ENCODE assay signal across 8 cellular contexts in the genomic region with DNA sequence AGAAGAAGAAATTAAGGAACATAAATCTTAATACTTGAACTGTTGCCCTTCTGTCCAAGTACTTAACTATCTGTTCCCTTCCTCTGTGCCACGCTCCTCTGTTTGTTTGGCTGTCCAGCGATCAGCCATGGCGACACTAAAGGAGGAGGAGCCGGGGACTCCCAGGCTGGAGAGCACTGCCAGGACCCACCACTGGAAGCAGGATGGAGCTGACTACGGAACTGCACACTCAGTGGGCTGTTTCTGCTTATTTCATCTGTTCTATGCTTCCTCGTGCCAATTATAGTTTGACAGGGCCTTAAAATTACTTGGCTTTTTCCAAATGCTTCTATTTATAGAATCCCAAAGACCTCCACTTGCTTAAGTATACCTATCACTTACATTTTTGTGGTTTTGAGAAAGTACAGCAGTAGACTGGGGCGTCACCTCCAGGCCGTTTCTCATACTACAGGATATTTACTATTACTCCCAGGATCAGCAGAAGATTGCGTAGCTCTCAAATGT. TPM values are rescaled to one million over a fixed set of nuclear protein-coding genes. Genes with fewer than 3 reads are reported as not detected.
DNase-seq lines count a peak whose midpoint lies in the region; ATAC-seq and TF ChIP-seq lines count a peak whose summit lies in the region.

No MANE protein-coding gene starts in this region.

- DNase-seq in stimulated activated naive CD8-positive, alpha-beta T cell treated with anti-CD3 and anti-CD28 coated beads, Interleukin-15, Interleukin-2, amounts not matched to agents 100 U/mL and 50 U/mL, for 24 hours = no peak
- peak; percentile 30 for DNase-seq in OCI-LY7 (ENCODE audit: low spot score)
- peak; percentile 47 to 55 for DNase-seq in dermis microvascular lymphatic vessel endothelial cell (ENCODE audit: low read depth in 2 of 2)
- DNase-seq in naive thymus-derived CD4-positive, alpha-beta T cell = no peak
- no peak for DNase-seq in lower leg skin (ENCODE audit: low spot score in 2 of 2)
- no peak for DNase-seq in 8988T

- CTCF ChIA-PET in OCI-LY7 (lab: Charles Lee; ENCODE audit: unreplicated experiment) = no interaction called here
- CTCF ChIA-PET in naive thymus-derived CD4-positive, alpha-beta T cell (lab: Charles Lee) = interaction anchor here (0.6 kb wide), 1 partner anchor 305 kb away, joined by 3 read pairs; no protein-coding TSS in a partner anchor

- no peak overlapping the region for H3K4me2 ChIP-seq in OCI-LY7 (ENCODE audit: low read length)

- BruUV-seq in OCI-LY7 (replicated peaks; lab: Mats Ljungman, UMichigan) = no TSS peak

- no peaks in the 10 kb centered on the region for H3K9me2 ChIP-seq in OCI-LY7 (ENCODE audit: insufficient read depth, low read length)

- H3K4me1 ChIP-seq in OCI-LY7 (ENCODE audit: insufficient read depth, low read length, poor library complexity, severe bottlenecking) = peaks cover 17% of the 10 kb centered on the region
- peaks cover 0 to 17% of the 10 kb centered on the region in 2 donors for H3K4me1 ChIP-seq in naive thymus-derived CD4-positive, alpha-beta T cell (ENCODE audit: control insufficient read depth in 2 of 2, insufficient read depth in 2 of 2, low read length in 2 of 2)

- no peak for TF ChIP-seq POLR2A in lower leg skin (IDR thresholded peaks at IDR 0.05)

- H3K4me3 Mint-ChIP-seq in stimulated activated naive CD8-positive, alpha-beta T cell treated with anti-CD3 and anti-CD28 coated beads, Interleukin-15, Interleukin-2, amounts not matched to agents 100 ng/mL and 50 ng/mL, for 24 hours = no peak overlapping the region
- no peak overlapping the region for H3K4me3 Mint-ChIP-seq in naive thymus-derived CD4-positive, alpha-beta T cell

- H2AFZ ChIP-seq in OCI-LY7 (ENCODE audit: low read length) = no peak overlapping the region

- peaks cover 98% of the 10 kb centered on the region for H3K36me3 ChIP-seq in OCI-LY7 (ENCODE audit: insufficient read depth, low read length)
- H3K36me3 ChIP-seq in naive thymus-derived CD4-positive, alpha-beta T cell (ENCODE audit: control insufficient read depth in 2 of 3, insufficient read depth in 3 of 3, low read length in 3 of 3) = peaks cover 0 to 11% (median 3%) of the 10 kb centered on the region in 3 experiments

- H3K27ac Mint-ChIP-seq in stimulated activated naive CD8-positive, alpha-beta T cell treated with anti-CD3 and anti-CD28 coated beads, Interleukin-15, Interleukin-2, amounts not matched to agents 100 ng/mL and 50 ng/mL, for 24 hours = peak overlapping the region; percentile 22
- peak overlapping the region in 2 of 9 donors; percentile 24 to 60 for H3K27ac Mint-ChIP-seq in naive thymus-derived CD4-positive, alpha-beta T cell

- no peak for ATAC-seq in stimulated activated naive CD8-positive, alpha-beta T cell treated with anti-CD3 and anti-CD28 coated beads, Interleukin-15, Interleukin-2, amounts not matched to agents 100 U/mL and 50 U/mL, for 24 hours
- ATAC-seq in naive thymus-derived CD4-positive, alpha-beta T cell = peak; percentile 73
- ATAC-seq in HG02798 (IDR thresholded peaks at IDR 0.05; ENCODE audit: poor library complexity, unreplicated experiment) = no peak

- WGBS in lower leg skin, 2 donors = 49 to 64% methylated on average over 9 of the region's 9 CpGs

- H4K20me1 ChIP-seq in OCI-LY7 (ENCODE audit: insufficient read depth, low read length) = no peaks in the 10 kb centered on the region

- peaks cover 90% of the 10 kb centered on the region for H3K36me3 Mint-ChIP-seq in stimulated activated naive CD8-positive, alpha-beta T cell treated with anti-CD3 and anti-CD28 coated beads, Interleukin-15, Interleukin-2, amounts not matched to agents 100 ng/mL and 50 ng/mL, for 24 hours (ENCODE audit: low read depth)
- peaks cover 0 to 84% (median 22%) of the 10 kb centered on the region in 5 donors for H3K36me3 Mint-ChIP-seq in naive thymus-derived CD4-positive, alpha-beta T cell

- H3K79me2 ChIP-seq in OCI-LY7 (ENCODE audit: insufficient read depth, low read depth, low read length) = peaks cover 10% of the 10 kb centered on the region; the same call in 1 of the 2 replicates

- H3K9me3 Mint-ChIP-seq in stimulated activated naive CD8-positive, alpha-beta T cell treated with anti-CD3 and anti-CD28 coated beads, Interleukin-15, Interleukin-2, amounts not matched to agents 100 ng/mL and 50 ng/mL, for 24 hours = no peaks in the 10 kb centered on the region
- H3K9me3 Mint-ChIP-seq in naive thymus-derived CD4-positive, alpha-beta T cell = peaks cover 0 to 5% (median 0%) of the 10 kb centered on the region in 11 donors

- no peaks in the 10 kb centered on the region for H3K27me3 ChIP-seq in naive thymus-derived CD4-positive, alpha-beta T cell (ENCODE audit: control insufficient read depth in 2 of 2, insufficient read depth in 2 of 2, low read length in 2 of 2)

- H3K4me3 ChIP-seq in OCI-LY7 (ENCODE audit: low read depth, low read length, poor library complexity, severe bottlenecking) (no peak overlapping the region), lower leg skin (ENCODE audit: low read depth, poor library complexity, severe bottlenecking) (no peak overlapping the region)
- no peak overlapping the region for H3K4me3 ChIP-seq in naive thymus-derived CD4-positive, alpha-beta T cell (ENCODE audit: low read length)

- H3K27ac ChIP-seq in OCI-LY7 (ENCODE audit: low read depth, low read length, poor library complexity, severe bottlenecking) = no peak overlapping the region
- H3K27ac ChIP-seq in naive thymus-derived CD4-positive, alpha-beta T cell (ENCODE audit: low read depth, low read length) = no peak overlapping the region

- peaks cover 68% of the 10 kb centered on the region for H3K4me1 Mint-ChIP-seq in stimulated activated naive CD8-positive, alpha-beta T cell treated with anti-CD3 and anti-CD28 coated beads, Interleukin-15, Interleukin-2, amounts not matched to agents 100 ng/mL and 50 ng/mL, for 24 hours (ENCODE audit: low read depth)
- H3K4me1 Mint-ChIP-seq in naive thymus-derived CD4-positive, alpha-beta T cell = peaks cover 12 to 73% (median 31%) of the 10 kb centered on the region in 7 donors

- intact Hi-C loops in OCI-LY7 (cut with micrococcal nuclease; ENCODE audit: unreplicated experiment) (no loop called here), lower leg skin (cut with DNase I; ENCODE audit: low total_unique reads) (no loop called here)
- intact Hi-C loops in naive thymus-derived CD4-positive, alpha-beta T cell (cut with micrococcal nuclease) = loop anchor here in 1 of 2 donors (1.0 kb wide), 1 partner anchor 220 kb away; no protein-coding TSS in a partner anchor

- POLR2A ChIA-PET in OCI-LY7 (lab: Charles Lee) = interaction anchor here (0.7 to 11.2 kb wide), 3 partner anchors 13 to 109 kb away, joined by 3 to 95 read pairs (median 3); partner anchors contain the start of gene IRF4
- POLR2A ChIA-PET in naive thymus-derived CD4-positive, alpha-beta T cell (lab: Charles Lee) = interaction anchor here (0.9 to 1.1 kb wide), 2 partner anchors 10 to 30 kb away, joined by 3 read pairs; no protein-coding TSS in a partner anchor

- TF ChIP-seq CTCF in OCI-LY7 (conservative IDR thresholded peaks at IDR 0.05; ENCODE audit: low read length) (peak; percentile 82), lower leg skin (IDR thresholded peaks at IDR 0.05) (no peak)

- H3K9me3 ChIP-seq in OCI-LY7 (ENCODE audit: low read length) = no peaks in the 10 kb centered on the region
- no peaks in the 10 kb centered on the region for H3K9me3 ChIP-seq in naive thymus-derived CD4-positive, alpha-beta T cell (ENCODE audit: control insufficient read depth in 2 of 3, low read length in 3 of 3)

- no peaks in the 10 kb centered on the region for H3K27me3 Mint-ChIP-seq in stimulated activated naive CD8-positive, alpha-beta T cell treated with anti-CD3 and anti-CD28 coated beads, Interleukin-15, Interleukin-2, amounts not matched to agents 100 ng/mL and 50 ng/mL, for 24 hours
- no peaks in the 10 kb centered on the region for H3K27me3 Mint-ChIP-seq in naive thymus-derived CD4-positive, alpha-beta T cell

RNA-seq across cellular contexts. Expression of gene IRF4, which starts 17.1 kb away (rescaled TPM):
- 143 and 189 TPM in 2 replicates for total RNA-seq in OCI-LY7 (2014; rRNA removed; shearing (Covaris generic))
- total RNA-seq in OCI-LY7 (2022) (281 and 291 TPM in 2 replicates), dermis microvascular lymphatic vessel endothelial cell (under 0.01 TPM in 1 of 2 replicates, not detected in the other), lower leg skin (10 to 100 TPM in 1 of 4 donors, 1 to 10 TPM in 3; 6.6 to 21.2 (median 8.8) TPM)
- total RNA-seq in naive thymus-derived CD4-positive, alpha-beta T cell = 100 to 1,000 TPM in 1 of 5 experiments, 10 to 100 TPM in 4; 11.8 to 175 (median 27.1) TPM
- polyA plus RNA-seq in naive thymus-derived CD4-positive, alpha-beta T cell = 1 to 10 TPM; 3.2 to 8.2 TPM

Comparison
In these comparisons a context has a peak if more than half of its experiments do, and no peak if none do; other contexts are left out.
1. DNase-seq: peak in OCI-LY7 (single experiment) and dermis microvascular lymphatic vessel endothelial cell (2 of 2); none in stimulated activated naive CD8-positive, alpha-beta T cell treated with anti-CD3 and anti-CD28 coated beads, Interleukin-15, Interleukin-2, amounts not matched to agents 100 U/mL and 50 U/mL, for 24 hours (single experiment), naive thymus-derived CD4-positive, alpha-beta T cell (0 of 9), lower leg skin (0 of 2) and 8988T (single experiment).